In genomic region chr1:182391362-182392044, GRCh38 we compare ENCODE assay signal across 8 cellular contexts. TPM values are rescaled to one million over a fixed set of nuclear protein-coding genes. Genes with fewer than 3 reads are reported as not detected.
A peak's percentile ranks its signal among the peaks of the same experiment; 100 is the strongest.
DNase-seq lines count a peak whose midpoint lies in the region; ATAC-seq, FAIRE-seq and TF ChIP-seq lines count a peak whose summit lies in the region.

Gene GLUL (minus strand): TSS chr1:182391790. CDS start chr1:182388737, 3,053 bp downstream.

- peak within 1 kb of the TSS; percentile 94 for H3K4me2 ChIP-seq in keratinocyte (ENCODE audit: control insufficient read depth, extremely low read depth, insufficient read depth, low read depth, low read length)

- POLR2A ChIA-PET in AG04449 (lab: Yijun Ruan, JAX) (interaction anchor here (0.6 to 1.4 kb wide), 16 partner anchors 9 to 1910 kb away, joined by 3 to 31 read pairs (median 3); partner anchors contain the start of gene TEDDM1), activated B cell treated with CpG ODN at 0.5 μM for 24 hours (lab: Charles Lee) (interaction anchor here (0.5 to 1.4 kb wide), 4 partner anchors 156 to 1304 kb away, joined by 4 to 6 read pairs (median 4); no protein-coding TSS in a partner anchor)

- FAIRE-seq in keratinocyte (lab: Jason Lieb, UNC) = no peak

- peak within 1 kb of the TSS; percentile 96 for H3K4me3 Mint-ChIP-seq in activated B cell treated with CpG ODN at 0.5 μM for 24 hours

- peaks cover 4% of the 10 kb centered on the region for H3K27me3 Mint-ChIP-seq in activated B cell treated with CpG ODN at 0.5 μM for 24 hours

- DNase-seq in AG04449 (ENCODE audit: low read depth, low spot score) (peak; percentile 29), NCI-H2196 (lab: John Stamatoyannopoulos, UW; ENCODE audit: unreplicated experiment) (peak; percentile 94), activated B cell treated with CpG ODN at 0.5 μM for 24 hours (peak; percentile 63), cerebellar cortex (ENCODE audit: low spot score) (peak; percentile 85), keratinocyte (ENCODE audit: low read depth, low spot score) (no peak)
- peak; percentile 40 to 60 (median 49) for DNase-seq in stimulated activated CD4-positive, alpha-beta T cell treated with anti-CD3 and anti-CD28 coated beads, Interleukin-12 subunit alpha, Interleukin-12 subunit beta, amount 100 ng/mL, for 48 hours (ENCODE audit: low read depth in 2 of 3, low spot score in 1 of 3)

- peaks cover 12% of the 10 kb centered on the region for H3K4me1 ChIP-seq in keratinocyte (ENCODE audit: control insufficient read depth, extremely low read depth, insufficient read depth, low read length)

- TF ChIP-seq CTCF in AG04449 (IDR thresholded peaks at IDR 0.05; ENCODE audit: insufficient read depth, low read length, missing control alignments) (no peak), activated B cell treated with CpG ODN at 0.5 μM for 24 hours (IDR thresholded peaks at IDR 0.05) (no peak), keratinocyte (optimal IDR thresholded peaks at IDR 0.05 in 1 of 3, IDR thresholded peaks at IDR 0.05 in 1 of 3, conservative IDR thresholded peaks at IDR 0.05 in 1 of 3; ENCODE audit: extremely low read depth in 1 of 3, insufficient read depth in 2 of 3, low read length in 3 of 3) (no peak)

- peaks cover 17% of the 10 kb centered on the region for H4K20me1 ChIP-seq in keratinocyte (ENCODE audit: control insufficient read depth, extremely low read depth, insufficient read depth, low read length)

- dilution Hi-C loops in keratinocyte (cut with MboI; ENCODE audit: extremely low pct_ligation_motif_present, low sequenced_read_pairs) = no loop called here

- peaks cover 41% of the 10 kb centered on the region for H3K79me2 ChIP-seq in keratinocyte (ENCODE audit: control insufficient read depth, insufficient read depth, low read length)

- H3K4me1 Mint-ChIP-seq in activated B cell treated with CpG ODN at 0.5 μM for 24 hours = peaks cover 33% of the 10 kb centered on the region

- peak within 1 kb of the TSS; percentile 86 for H3K9ac ChIP-seq in keratinocyte (ENCODE audit: control insufficient read depth, extremely low read depth, insufficient read depth, low read length)

- intact Hi-C loops in activated B cell treated with CpG ODN at 0.5 μM for 24 hours (cut with micrococcal nuclease) = loop anchor here (1.0 to 10.0 kb wide), 5 partner anchors 61 to 1887 kb away; partner anchors contain the start of genes ACBD6 and XPR1

- no peaks in the 10 kb centered on the region for H3K9me1 ChIP-seq in keratinocyte (ENCODE audit: control insufficient read depth, extremely low read depth, insufficient read depth, low read length)

- H3K36me3 ChIP-seq in keratinocyte (ENCODE audit: control insufficient read depth in 2 of 2, extremely low read depth in 1 of 2, insufficient read depth in 2 of 2, low read length in 2 of 2) = peaks cover 14 to 21% of the 10 kb centered on the region in 2 experiments

- CTCF ChIA-PET in AG04449 (lab: Yijun Ruan, JAX) = interaction anchor here (1.1 to 12.2 kb wide), 4 partner anchors 9 to 391 kb away, joined by 3 to 504 read pairs (median 12); no protein-coding TSS in a partner anchor
- CTCF ChIA-PET in activated B cell treated with CpG ODN at 0.5 μM for 24 hours (lab: Charles Lee) = interaction anchor here (0.9 to 2.8 kb wide), 2 partner anchors 210 to 248 kb away, joined by 3 to 19 read pairs; no protein-coding TSS in a partner anchor

- H3K27ac ChIP-seq in keratinocyte (ENCODE audit: control insufficient read depth, insufficient read depth, low read length) = peak within 1 kb of the TSS; percentile 69

- H3K9me3 ChIP-seq in keratinocyte (ENCODE audit: control insufficient read depth, low read depth, low read length) = no peaks in the 10 kb centered on the region

- peaks cover 23% of the 10 kb centered on the region for H3K36me3 Mint-ChIP-seq in activated B cell treated with CpG ODN at 0.5 μM for 24 hours (ENCODE audit: low read depth)

- H3K27ac Mint-ChIP-seq in activated B cell treated with CpG ODN at 0.5 μM for 24 hours = peak within 1 kb of the TSS; percentile 87

- H3K27me3 ChIP-seq in keratinocyte (ENCODE audit: control insufficient read depth, extremely low read depth, insufficient read depth, low read length) = no peaks in the 10 kb centered on the region

- H2AFZ ChIP-seq in keratinocyte (ENCODE audit: control insufficient read depth, low read length) = peak within 1 kb of the TSS; percentile 69

- ATAC-seq in GM18907 (IDR thresholded peaks at IDR 0.05; ENCODE audit: unreplicated experiment) = peak; percentile 70
- peak; percentile 59 for ATAC-seq in HG03139 (IDR thresholded peaks at IDR 0.05; ENCODE audit: unreplicated experiment)
- peak; percentile 83 for ATAC-seq in activated B cell treated with CpG ODN at 0.5 μM for 24 hours (ENCODE audit: low read depth)

- H3K4me3 ChIP-seq in AG04449 (ENCODE audit: low read depth, low read length) = peak within 1 kb of the TSS; percentile 80
- H3K4me3 ChIP-seq in keratinocyte (ENCODE audit: control insufficient read depth in 2 of 3, extremely low read depth in 1 of 3, insufficient read depth in 2 of 3, low read depth in 1 of 3, low read length in 3 of 3) = peak within 1 kb of the TSS; percentile 74 to 87 (median 79)

- no peaks in the 10 kb centered on the region for H3K9me3 Mint-ChIP-seq in activated B cell treated with CpG ODN at 0.5 μM for 24 hours

RNA-seq across cellular contexts. Expression of gene GLUL, which starts in this region (rescaled TPM):
- 36.8 and 37.8 TPM in 2 replicates for total RNA-seq in activated B cell treated with CpG ODN at 0.5 μM for 24 hours
- polyA plus RNA-seq in keratinocyte = 589 to 619 TPM (median 593 TPM) in 3 replicates
- polyA plus RNA-seq in keratinocyte (2011; ENCODE audit: low read depth) = 77.7 TPM
- polyA plus RNA-seq in keratinocyte (2011; cell fraction: cytosol; rRNA removed) = 486 and 677 TPM in 2 replicates
- 291 and 385 TPM in 2 replicates for polyA plus RNA-seq in keratinocyte (2011; cell fraction: nucleus; rRNA removed)
- 237 and 564 TPM in 2 replicates for polyA plus RNA-seq in keratinocyte (2012; ENCODE audit: low replicate concordance)
- 707 to 900 TPM (median 857 TPM) in 3 replicates for polyA minus RNA-seq in keratinocyte
- 552 TPM for polyA minus RNA-seq in keratinocyte (2011; cell fraction: cytosol; rRNA and poly(A)+ RNA removed)
- polyA minus RNA-seq in keratinocyte (2011; cell fraction: nucleus; rRNA and poly(A)+ RNA removed) = 104 and 175 TPM in 2 replicates
